In the genomic region with DNA sequence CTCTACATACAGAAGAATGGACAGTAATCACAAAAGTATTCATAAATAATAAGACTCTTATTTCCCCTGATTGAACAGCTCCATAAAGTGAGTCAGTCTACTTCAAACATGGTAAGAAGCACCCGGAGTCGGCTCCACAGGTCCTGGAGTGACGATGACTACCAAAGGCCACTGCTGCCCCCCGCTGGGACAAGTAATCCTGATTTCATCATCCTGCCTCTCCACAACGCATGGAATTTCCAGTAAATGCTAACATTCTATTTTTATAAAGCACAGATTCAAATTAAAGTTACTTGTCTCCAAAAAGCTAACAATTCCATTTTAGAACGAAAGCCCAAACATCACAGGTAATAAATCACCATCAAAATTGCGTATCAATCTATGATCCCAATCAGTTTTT, we compare ENCODE assay signal across 3 cellular contexts.
TF ChIP-seq lines count a peak whose summit lies in the region.

No MANE protein-coding gene starts in this region.

TF ChIP-seq in A549, 52 proteins besides CTCF, POLR2A, EP300 and RAD21 (continued from another document):
- TF ChIP-seq, protein P1, sequence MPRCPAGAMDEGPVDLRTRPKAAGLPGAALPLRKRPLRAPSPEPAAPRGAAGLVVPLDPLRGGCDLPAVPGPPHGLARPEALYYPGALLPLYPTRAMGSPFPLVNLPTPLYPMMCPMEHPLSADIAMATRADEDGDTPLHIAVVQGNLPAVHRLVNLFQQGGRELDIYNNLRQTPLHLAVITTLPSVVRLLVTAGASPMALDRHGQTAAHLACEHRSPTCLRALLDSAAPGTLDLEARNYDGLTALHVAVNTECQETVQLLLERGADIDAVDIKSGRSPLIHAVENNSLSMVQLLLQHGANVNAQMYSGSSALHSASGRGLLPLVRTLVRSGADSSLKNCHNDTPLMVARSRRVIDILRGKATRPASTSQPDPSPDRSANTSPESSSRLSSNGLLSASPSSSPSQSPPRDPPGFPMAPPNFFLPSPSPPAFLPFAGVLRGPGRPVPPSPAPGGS (IDR thresholded peaks at IDR 0.05) = no peak
- TF ChIP-seq MAFK (IDR thresholded peaks at IDR 0.05; ENCODE audit: partially characterized antibody) (no peak), SMC3 (IDR thresholded peaks at IDR 0.05) (peak; percentile 42; the same call in 2 of the 3 replicates), TFCP2L1 (CRISPR knock-in tag; IDR thresholded peaks at IDR 0.05) (no peak), CEBPB (IDR thresholded peaks at IDR 0.05) (peak; percentile 60 to 89; a peak in 3 of 4 replicates), BHLHE40 (IDR thresholded peaks at IDR 0.05; ENCODE audit: low read depth, low read length) (no peak), RFX5 (IDR thresholded peaks at IDR 0.05) (no peak), RCOR1 (IDR thresholded peaks at IDR 0.05; ENCODE audit: low read depth, low read length) (no peak), EHMT2 (IDR thresholded peaks at IDR 0.05; ENCODE audit: low read depth) (no peak), KDM1A (IDR thresholded peaks at IDR 0.05; ENCODE audit: low read depth) (no peak), FOSL2 (IDR thresholded peaks at IDR 0.05) (no peak), FOSL2 (CRISPR knock-in tag; IDR thresholded peaks at IDR 0.05) (peak; percentile 24; the same call in 1 of the 2 replicates)
- TF ChIP-seq, protein P2, sequence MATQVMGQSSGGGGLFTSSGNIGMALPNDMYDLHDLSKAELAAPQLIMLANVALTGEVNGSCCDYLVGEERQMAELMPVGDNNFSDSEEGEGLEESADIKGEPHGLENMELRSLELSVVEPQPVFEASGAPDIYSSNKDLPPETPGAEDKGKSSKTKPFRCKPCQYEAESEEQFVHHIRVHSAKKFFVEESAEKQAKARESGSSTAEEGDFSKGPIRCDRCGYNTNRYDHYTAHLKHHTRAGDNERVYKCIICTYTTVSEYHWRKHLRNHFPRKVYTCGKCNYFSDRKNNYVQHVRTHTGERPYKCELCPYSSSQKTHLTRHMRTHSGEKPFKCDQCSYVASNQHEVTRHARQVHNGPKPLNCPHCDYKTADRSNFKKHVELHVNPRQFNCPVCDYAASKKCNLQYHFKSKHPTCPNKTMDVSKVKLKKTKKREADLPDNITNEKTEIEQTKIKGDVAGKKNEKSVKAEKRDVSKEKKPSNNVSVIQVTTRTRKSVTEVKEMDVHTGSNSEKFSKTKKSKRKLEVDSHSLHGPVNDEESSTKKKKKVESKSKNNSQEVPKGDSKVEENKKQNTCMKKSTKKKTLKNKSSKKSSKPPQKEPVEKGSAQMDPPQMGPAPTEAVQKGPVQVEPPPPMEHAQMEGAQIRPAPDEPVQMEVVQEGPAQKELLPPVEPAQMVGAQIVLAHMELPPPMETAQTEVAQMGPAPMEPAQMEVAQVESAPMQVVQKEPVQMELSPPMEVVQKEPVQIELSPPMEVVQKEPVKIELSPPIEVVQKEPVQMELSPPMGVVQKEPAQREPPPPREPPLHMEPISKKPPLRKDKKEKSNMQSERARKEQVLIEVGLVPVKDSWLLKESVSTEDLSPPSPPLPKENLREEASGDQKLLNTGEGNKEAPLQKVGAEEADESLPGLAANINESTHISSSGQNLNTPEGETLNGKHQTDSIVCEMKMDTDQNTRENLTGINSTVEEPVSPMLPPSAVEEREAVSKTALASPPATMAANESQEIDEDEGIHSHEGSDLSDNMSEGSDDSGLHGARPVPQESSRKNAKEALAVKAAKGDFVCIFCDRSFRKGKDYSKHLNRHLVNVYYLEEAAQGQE (IDR thresholded peaks at IDR 0.05) = no peak
- TF ChIP-seq, protein P3, sequence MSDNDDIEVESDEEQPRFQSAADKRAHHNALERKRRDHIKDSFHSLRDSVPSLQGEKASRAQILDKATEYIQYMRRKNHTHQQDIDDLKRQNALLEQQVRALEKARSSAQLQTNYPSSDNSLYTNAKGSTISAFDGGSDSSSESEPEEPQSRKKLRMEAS (IDR thresholded peaks at IDR 0.05) = peak; percentile 30; the same call in 1 of the 2 replicates

TF ChIP-seq in HCT116, 20 proteins besides CTCF, POLR2A, EP300 and RAD21 (continued from another document):
- peak; percentile 15; the same call in 1 of the 2 replicates for TF ChIP-seq POLR2AphosphoS5 (IDR thresholded peaks at IDR 0.05; ENCODE audit: low read depth, low read length)
- no peak for TF ChIP-seq ZNF274 (IDR thresholded peaks at IDR 0.05; ENCODE audit: low read depth, low read length)
- TF ChIP-seq, protein P4, sequence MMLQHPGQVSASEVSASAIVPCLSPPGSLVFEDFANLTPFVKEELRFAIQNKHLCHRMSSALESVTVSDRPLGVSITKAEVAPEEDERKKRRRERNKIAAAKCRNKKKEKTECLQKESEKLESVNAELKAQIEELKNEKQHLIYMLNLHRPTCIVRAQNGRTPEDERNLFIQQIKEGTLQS (IDR thresholded peaks at IDR 0.05) = peak; percentile 79
- TF ChIP-seq, protein P5, sequence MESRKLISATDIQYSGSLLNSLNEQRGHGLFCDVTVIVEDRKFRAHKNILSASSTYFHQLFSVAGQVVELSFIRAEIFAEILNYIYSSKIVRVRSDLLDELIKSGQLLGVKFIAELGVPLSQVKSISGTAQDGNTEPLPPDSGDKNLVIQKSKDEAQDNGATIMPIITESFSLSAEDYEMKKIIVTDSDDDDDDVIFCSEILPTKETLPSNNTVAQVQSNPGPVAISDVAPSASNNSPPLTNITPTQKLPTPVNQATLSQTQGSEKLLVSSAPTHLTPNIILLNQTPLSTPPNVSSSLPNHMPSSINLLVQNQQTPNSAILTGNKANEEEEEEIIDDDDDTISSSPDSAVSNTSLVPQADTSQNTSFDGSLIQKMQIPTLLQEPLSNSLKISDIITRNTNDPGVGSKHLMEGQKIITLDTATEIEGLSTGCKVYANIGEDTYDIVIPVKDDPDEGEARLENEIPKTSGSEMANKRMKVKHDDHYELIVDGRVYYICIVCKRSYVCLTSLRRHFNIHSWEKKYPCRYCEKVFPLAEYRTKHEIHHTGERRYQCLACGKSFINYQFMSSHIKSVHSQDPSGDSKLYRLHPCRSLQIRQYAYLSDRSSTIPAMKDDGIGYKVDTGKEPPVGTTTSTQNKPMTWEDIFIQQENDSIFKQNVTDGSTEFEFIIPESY (IDR thresholded peaks at IDR 0.05; ENCODE audit: extremely low read depth, insufficient replicate concordance, low read length) = no peak
- TF ChIP-seq, protein P2 (IDR thresholded peaks at IDR 0.05; ENCODE audit: low read depth) = no peak
- TF ChIP-seq YY1 (IDR thresholded peaks at IDR 0.05; ENCODE audit: extremely low read depth, insufficient replicate concordance, low read depth, low read length) = peak; percentile 35
- no peak for TF ChIP-seq CBX3 (IDR thresholded peaks at IDR 0.05; ENCODE audit: low read depth)
- no peak for TF ChIP-seq ELF1 (IDR thresholded peaks at IDR 0.05; ENCODE audit: borderline replicate concordance, low read depth)
- no peak for TF ChIP-seq EZH2 (IDR thresholded peaks at IDR 0.05)
- TF ChIP-seq, protein P3 (IDR thresholded peaks at IDR 0.05) = peak; percentile 47; the same call in 1 of the 2 replicates
- peak; percentile 41; the same call in 1 of the 2 replicates for TF ChIP-seq JUND (IDR thresholded peaks at IDR 0.05)

TF ChIP-seq in SK-N-SH treated with all-trans-retinoic acid at 6 μM for 48 hours, 23 proteins besides CTCF, POLR2A, EP300 and RAD21 (continued from another document):
- TF ChIP-seq, protein P6, sequence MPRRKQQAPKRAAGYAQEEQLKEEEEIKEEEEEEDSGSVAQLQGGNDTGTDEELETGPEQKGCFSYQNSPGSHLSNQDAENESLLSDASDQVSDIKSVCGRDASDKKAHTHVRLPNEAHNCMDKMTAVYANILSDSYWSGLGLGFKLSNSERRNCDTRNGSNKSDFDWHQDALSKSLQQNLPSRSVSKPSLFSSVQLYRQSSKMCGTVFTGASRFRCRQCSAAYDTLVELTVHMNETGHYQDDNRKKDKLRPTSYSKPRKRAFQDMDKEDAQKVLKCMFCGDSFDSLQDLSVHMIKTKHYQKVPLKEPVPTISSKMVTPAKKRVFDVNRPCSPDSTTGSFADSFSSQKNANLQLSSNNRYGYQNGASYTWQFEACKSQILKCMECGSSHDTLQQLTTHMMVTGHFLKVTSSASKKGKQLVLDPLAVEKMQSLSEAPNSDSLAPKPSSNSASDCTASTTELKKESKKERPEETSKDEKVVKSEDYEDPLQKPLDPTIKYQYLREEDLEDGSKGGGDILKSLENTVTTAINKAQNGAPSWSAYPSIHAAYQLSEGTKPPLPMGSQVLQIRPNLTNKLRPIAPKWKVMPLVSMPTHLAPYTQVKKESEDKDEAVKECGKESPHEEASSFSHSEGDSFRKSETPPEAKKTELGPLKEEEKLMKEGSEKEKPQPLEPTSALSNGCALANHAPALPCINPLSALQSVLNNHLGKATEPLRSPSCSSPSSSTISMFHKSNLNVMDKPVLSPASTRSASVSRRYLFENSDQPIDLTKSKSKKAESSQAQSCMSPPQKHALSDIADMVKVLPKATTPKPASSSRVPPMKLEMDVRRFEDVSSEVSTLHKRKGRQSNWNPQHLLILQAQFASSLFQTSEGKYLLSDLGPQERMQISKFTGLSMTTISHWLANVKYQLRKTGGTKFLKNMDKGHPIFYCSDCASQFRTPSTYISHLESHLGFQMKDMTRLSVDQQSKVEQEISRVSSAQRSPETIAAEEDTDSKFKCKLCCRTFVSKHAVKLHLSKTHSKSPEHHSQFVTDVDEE (CRISPR knock-in tag; IDR thresholded peaks at IDR 0.05) = no peak
- TF ChIP-seq CSDC2 (CRISPR knock-in tag; IDR thresholded peaks at IDR 0.05) (no peak), ZC3H10 (CRISPR knock-in tag; IDR thresholded peaks at IDR 0.05) (no peak), TCF4 (CRISPR knock-in tag; IDR thresholded peaks at IDR 0.05; ENCODE audit: borderline replicate concordance) (no peak), ZNF565 (CRISPR knock-in tag; conservative IDR thresholded peaks at IDR 0.05; ENCODE audit: low read depth) (no peak), ZFP3 (CRISPR knock-in tag; IDR thresholded peaks at IDR 0.05) (no peak), RARB (CRISPR knock-in tag; IDR thresholded peaks at IDR 0.05) (no peak), OSR1 (CRISPR knock-in tag; IDR thresholded peaks at IDR 0.05) (no peak)
- TF ChIP-seq, protein P7, sequence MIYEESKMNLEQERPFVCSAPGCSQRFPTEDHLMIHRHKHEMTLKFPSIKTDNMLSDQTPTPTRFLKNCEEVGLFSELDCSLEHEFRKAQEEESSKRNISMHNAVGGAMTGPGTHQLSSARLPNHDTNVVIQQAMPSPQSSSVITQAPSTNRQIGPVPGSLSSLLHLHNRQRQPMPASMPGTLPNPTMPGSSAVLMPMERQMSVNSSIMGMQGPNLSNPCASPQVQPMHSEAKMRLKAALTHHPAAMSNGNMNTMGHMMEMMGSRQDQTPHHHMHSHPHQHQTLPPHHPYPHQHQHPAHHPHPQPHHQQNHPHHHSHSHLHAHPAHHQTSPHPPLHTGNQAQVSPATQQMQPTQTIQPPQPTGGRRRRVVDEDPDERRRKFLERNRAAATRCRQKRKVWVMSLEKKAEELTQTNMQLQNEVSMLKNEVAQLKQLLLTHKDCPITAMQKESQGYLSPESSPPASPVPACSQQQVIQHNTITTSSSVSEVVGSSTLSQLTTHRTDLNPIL (CRISPR knock-in tag; IDR thresholded peaks at IDR 0.05; ENCODE audit: low read depth) = no peak
- TF ChIP-seq, protein P8, sequence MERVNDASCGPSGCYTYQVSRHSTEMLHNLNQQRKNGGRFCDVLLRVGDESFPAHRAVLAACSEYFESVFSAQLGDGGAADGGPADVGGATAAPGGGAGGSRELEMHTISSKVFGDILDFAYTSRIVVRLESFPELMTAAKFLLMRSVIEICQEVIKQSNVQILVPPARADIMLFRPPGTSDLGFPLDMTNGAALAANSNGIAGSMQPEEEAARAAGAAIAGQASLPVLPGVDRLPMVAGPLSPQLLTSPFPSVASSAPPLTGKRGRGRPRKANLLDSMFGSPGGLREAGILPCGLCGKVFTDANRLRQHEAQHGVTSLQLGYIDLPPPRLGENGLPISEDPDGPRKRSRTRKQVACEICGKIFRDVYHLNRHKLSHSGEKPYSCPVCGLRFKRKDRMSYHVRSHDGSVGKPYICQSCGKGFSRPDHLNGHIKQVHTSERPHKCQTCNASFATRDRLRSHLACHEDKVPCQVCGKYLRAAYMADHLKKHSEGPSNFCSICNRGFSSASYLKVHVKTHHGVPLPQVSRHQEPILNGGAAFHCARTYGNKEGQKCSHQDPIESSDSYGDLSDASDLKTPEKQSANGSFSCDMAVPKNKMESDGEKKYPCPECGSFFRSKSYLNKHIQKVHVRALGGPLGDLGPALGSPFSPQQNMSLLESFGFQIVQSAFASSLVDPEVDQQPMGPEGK (CRISPR knock-in tag; IDR thresholded peaks at IDR 0.05; ENCODE audit: borderline replicate concordance) = no peak
